1 cellular context compared by ENCODE assay signal in genomic region chr2:55019547-55020258, GRCh38.
TF ChIP-seq lines count a peak whose summit lies in the region.

No MANE protein-coding gene starts in this region.

TF ChIP-seq in SK-N-SH treated with all-trans-retinoic acid at 6 μM for 48 hours, 23 proteins besides CTCF, POLR2A, EP300 and RAD21 (continued from another document):
- no peak for TF ChIP-seq ZNF70 (CRISPR knock-in tag; IDR thresholded peaks at IDR 0.05)
